In the genomic region with DNA sequence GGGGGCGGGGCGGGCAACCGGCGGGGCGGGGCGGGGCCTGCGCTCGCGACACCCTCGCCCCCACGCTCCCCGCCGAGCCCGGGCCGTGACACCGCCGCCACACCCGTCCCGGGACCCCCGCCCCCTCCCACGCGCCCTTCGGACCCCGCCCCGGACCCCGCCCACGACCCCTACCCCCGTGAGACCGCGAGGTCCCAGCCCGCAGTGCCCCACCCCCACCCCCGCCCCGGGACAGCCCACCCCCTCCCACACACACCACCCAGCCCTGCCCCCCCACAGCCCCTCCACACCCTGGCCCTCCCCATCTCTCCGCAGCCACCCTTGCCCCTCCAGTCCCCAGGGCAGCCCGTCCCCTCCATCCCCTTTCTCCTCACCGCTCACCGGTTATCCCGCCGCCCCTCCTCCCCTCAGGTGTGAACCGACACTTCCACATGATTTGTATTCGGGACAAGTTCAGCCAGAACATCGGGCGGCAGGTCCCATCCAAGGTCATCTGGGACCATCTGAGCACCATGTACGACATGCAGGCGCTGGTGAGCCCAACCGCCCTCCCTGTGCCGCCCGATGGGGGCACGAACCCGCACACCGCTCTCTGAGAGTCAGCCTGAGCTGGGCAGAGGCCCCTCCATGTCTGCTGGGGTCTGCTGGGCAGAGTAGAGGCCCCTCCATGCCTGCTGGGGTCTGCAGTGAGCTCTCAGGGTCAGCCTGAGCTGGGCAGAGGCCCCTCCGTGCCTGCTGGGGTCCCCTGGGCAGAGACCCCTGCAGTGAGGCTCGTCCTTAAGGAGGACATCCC, we compare ENCODE assay signal across 8 cellular contexts. TPM values are rescaled to one million over a fixed set of nuclear protein-coding genes. Genes with fewer than 3 reads are reported as not detected.
DNase-seq lines count a peak whose midpoint lies in the region; ATAC-seq, FAIRE-seq and TF ChIP-seq lines count a peak whose summit lies in the region.

No MANE protein-coding gene starts in this region.

- H3K4me2 ChIP-seq in mesenchymal stem cell (ENCODE audit: low read length, poor library complexity, severe bottlenecking): peak overlapping the region; percentile 84

- H3K4ac ChIP-seq in mesenchymal stem cell (ENCODE audit: low read depth in 1 of 2, low read length in 2 of 2): peak overlapping the region; percentile 16 to 87

- peaks cover 18% of the 10 kb centered on the region for H3K4me1 Mint-ChIP-seq in activated naive CD4-positive, alpha-beta T cell treated with anti-CD3 and anti-CD28 coated beads for 36 hours (ENCODE audit: low read depth)

- H3K27ac Mint-ChIP-seq in activated naive CD4-positive, alpha-beta T cell treated with anti-CD3 and anti-CD28 coated beads for 36 hours: peak overlapping the region; percentile 70

- no peaks in the 10 kb centered on the region for H3K27me3 Mint-ChIP-seq in activated naive CD4-positive, alpha-beta T cell treated with anti-CD3 and anti-CD28 coated beads for 36 hours (ENCODE audit: low read depth)

- H2BK5ac ChIP-seq in mesenchymal stem cell (ENCODE audit: low read depth, low read length, poor library complexity, severe bottlenecking): no peak overlapping the region

- 56% methylated on average over 20 of the region's 53 CpGs for WGBS in mesenchymal stem cell

- H3K9me3 ChIP-seq in mesenchymal stem cell (ENCODE audit: control insufficient read depth, low read length) (no peaks in the 10 kb centered on the region), upper lobe of right lung (no peaks in the 10 kb centered on the region)

- H3K27me3 ChIP-seq in bronchial epithelial cell (ENCODE audit: control insufficient read depth, insufficient read depth, low read length): no peaks in the 10 kb centered on the region
- no peaks in the 10 kb centered on the region for H3K27me3 ChIP-seq in mesenchymal stem cell (ENCODE audit: control insufficient read depth in 1 of 2, insufficient read depth in 1 of 2, low read length in 2 of 2)
- H3K27me3 ChIP-seq in upper lobe of right lung: no peaks in the 10 kb centered on the region

- FAIRE-seq in bronchial epithelial cell (lab: Jason Lieb, UNC): no peak

- peak overlapping the region; percentile 64 to 90 for H3K18ac ChIP-seq in mesenchymal stem cell (ENCODE audit: low read depth in 1 of 2, low read length in 2 of 2)

- peaks cover 19% of the 10 kb centered on the region for H3K79me1 ChIP-seq in mesenchymal stem cell (replicated peaks; ENCODE audit: low read length, poor library complexity, severe bottlenecking)

- H3K23ac ChIP-seq in mesenchymal stem cell (ENCODE audit: low read length in 2 of 2): peak overlapping the region in 1 of 2 experiments; percentile 36

- DNase-seq in activated naive CD4-positive, alpha-beta T cell treated with anti-CD3 and anti-CD28 coated beads for 36 hours: no peak
- DNase-seq in activated naive CD4-positive, alpha-beta T cell treated with Interleukin-2 at 50 U/mL for 16 hours: no peak
- DNase-seq in bronchial epithelial cell (ENCODE audit: low read depth): no peak
- no peak for DNase-seq in mesenchymal stem cell
- DNase-seq in upper lobe of right lung: no peak
- no peak for DNase-seq in COR-L47 (lab: John Stamatoyannopoulos, UW)
- no peak for DNase-seq in activated gamma-delta T cell treated with Interleukin-2 at 50 U/mL for 16 hours

- no peaks in the 10 kb centered on the region for H3K9me3 Mint-ChIP-seq in activated naive CD4-positive, alpha-beta T cell treated with anti-CD3 and anti-CD28 coated beads for 36 hours

- peak overlapping the region in 1 of 2 experiments; percentile 95 for H3K14ac ChIP-seq in mesenchymal stem cell (ENCODE audit: low read length in 2 of 2)

- peak; percentile 22 for ATAC-seq in upper lobe of right lung
- ATAC-seq in GM21381 (IDR thresholded peaks at IDR 0.05; ENCODE audit: unreplicated experiment): no peak

- TF ChIP-seq CTCF in bronchial epithelial cell (IDR thresholded peaks at IDR 0.05; ENCODE audit: insufficient read depth, low read length, severe bottlenecking) (no peak), upper lobe of right lung (IDR thresholded peaks at IDR 0.05) (no peak)

- CTCF ChIA-PET in activated naive CD4-positive, alpha-beta T cell treated with anti-CD3 and anti-CD28 coated beads for 36 hours (lab: Charles Lee): interaction anchor here (5.0 kb wide), 1 partner anchor 11 kb away, joined by 25 read pairs; no protein-coding TSS in a partner anchor

- H3K4me3 ChIP-seq in bronchial epithelial cell (ENCODE audit: low read depth, low read length) (peak overlapping the region; percentile 58), mesenchymal stem cell (ENCODE audit: insufficient read depth in 1 of 2, low read depth in 1 of 2, low read length in 2 of 2) (peak overlapping the region; percentile 77 to 87), upper lobe of right lung (peak overlapping the region; percentile 70)

- H3K27ac ChIP-seq in mesenchymal stem cell (ENCODE audit: low read length, poor library complexity, severe bottlenecking) (no peak overlapping the region), upper lobe of right lung (peak overlapping the region; percentile 76)

- H3K36me3 ChIP-seq in bronchial epithelial cell (ENCODE audit: control insufficient read depth, insufficient read depth, low read length): peaks cover 10% of the 10 kb centered on the region
- peaks cover 45% of the 10 kb centered on the region in 2 experiments for H3K36me3 ChIP-seq in mesenchymal stem cell (ENCODE audit: control insufficient read depth in 1 of 2, insufficient read depth in 2 of 2, low read depth in 1 of 2, low read length in 2 of 2)
- peaks cover 25% of the 10 kb centered on the region for H3K36me3 ChIP-seq in upper lobe of right lung

- no peak overlapping the region for H2BK15ac ChIP-seq in mesenchymal stem cell (ENCODE audit: low read depth, poor library complexity, severe bottlenecking)

- H3K36me3 Mint-ChIP-seq in activated naive CD4-positive, alpha-beta T cell treated with anti-CD3 and anti-CD28 coated beads for 36 hours (ENCODE audit: low read depth): peaks cover 12% of the 10 kb centered on the region

- peak overlapping the region; percentile 20 for H2AK5ac ChIP-seq in mesenchymal stem cell (ENCODE audit: low read length, severe bottlenecking)

- no peak overlapping the region for H2AFZ ChIP-seq in mesenchymal stem cell (ENCODE audit: low read depth, low read length)

- peak overlapping the region; percentile 80 for H3K4me3 Mint-ChIP-seq in activated naive CD4-positive, alpha-beta T cell treated with anti-CD3 and anti-CD28 coated beads for 36 hours

- intact Hi-C loops in activated naive CD4-positive, alpha-beta T cell treated with anti-CD3 and anti-CD28 coated beads for 36 hours (cut with micrococcal nuclease): loop anchor here (1.0 kb wide), 1 partner anchor 7 kb away; a partner anchor contains a TSS
- intact Hi-C loops in upper lobe of right lung (cut with DNase I): no loop called here

- H4K8ac ChIP-seq in mesenchymal stem cell (ENCODE audit: low read length): no peak overlapping the region

- H3K4me1 ChIP-seq in mesenchymal stem cell (ENCODE audit: control insufficient read depth, insufficient read depth, low read depth, low read length) (peaks cover 48% of the 10 kb centered on the region), upper lobe of right lung (peaks cover 13% of the 10 kb centered on the region)

- peak overlapping the region; percentile 80 for H3K9ac ChIP-seq in mesenchymal stem cell (ENCODE audit: low read length)

- H2BK12ac ChIP-seq in mesenchymal stem cell (ENCODE audit: low read length in 2 of 2): peak overlapping the region in 1 of 2 experiments; percentile 45

- H4K91ac ChIP-seq in mesenchymal stem cell (ENCODE audit: low read length): no peak overlapping the region

- H2BK120ac ChIP-seq in mesenchymal stem cell (ENCODE audit: low read depth, low read length): peak overlapping the region; percentile 36

RNA-seq across cellular contexts. Expression of a gene that starts 0.6 kb away (rescaled TPM):
- total RNA-seq in activated naive CD4-positive, alpha-beta T cell treated with anti-CD3 and anti-CD28 coated beads for 36 hours: 1 to 10 TPM; 7.3 to 8.0 TPM
- total RNA-seq in bronchial epithelial cell (20.6 and 22.9 TPM in 2 replicates), upper lobe of right lung (8.8 TPM)
- polyA plus RNA-seq in mesenchymal stem cell (2013, experiment 1 of 2): 14.2 TPM
- polyA plus RNA-seq in mesenchymal stem cell (2013, experiment 2 of 2): 14.5 TPM

RNA-seq across cellular contexts. Expression of a gene that starts 7.7 kb away (rescaled TPM):
- total RNA-seq in activated naive CD4-positive, alpha-beta T cell treated with anti-CD3 and anti-CD28 coated beads for 36 hours: 10 to 100 TPM; 23.7 to 24.6 TPM
- total RNA-seq in bronchial epithelial cell (16.1 and 17.8 TPM in 2 replicates), upper lobe of right lung (58.2 TPM)
- 28.3 TPM for polyA plus RNA-seq in mesenchymal stem cell (2013, experiment 1 of 2)
- 27.4 TPM for polyA plus RNA-seq in mesenchymal stem cell (2013, experiment 2 of 2)

RNA-seq across cellular contexts. Expression of a gene that starts 20.0 kb away (rescaled TPM):
- total RNA-seq in activated naive CD4-positive, alpha-beta T cell treated with anti-CD3 and anti-CD28 coated beads for 36 hours: not detected
- total RNA-seq in bronchial epithelial cell (not detected in 2 replicates), upper lobe of right lung (1.1 TPM)
- 0.79 TPM for polyA plus RNA-seq in mesenchymal stem cell (2013, experiment 1 of 2)
- polyA plus RNA-seq in mesenchymal stem cell (2013, experiment 2 of 2): 0.44 TPM
